Comparison of ENCODE assay signal across 8 cellular contexts in the genomic region with DNA sequence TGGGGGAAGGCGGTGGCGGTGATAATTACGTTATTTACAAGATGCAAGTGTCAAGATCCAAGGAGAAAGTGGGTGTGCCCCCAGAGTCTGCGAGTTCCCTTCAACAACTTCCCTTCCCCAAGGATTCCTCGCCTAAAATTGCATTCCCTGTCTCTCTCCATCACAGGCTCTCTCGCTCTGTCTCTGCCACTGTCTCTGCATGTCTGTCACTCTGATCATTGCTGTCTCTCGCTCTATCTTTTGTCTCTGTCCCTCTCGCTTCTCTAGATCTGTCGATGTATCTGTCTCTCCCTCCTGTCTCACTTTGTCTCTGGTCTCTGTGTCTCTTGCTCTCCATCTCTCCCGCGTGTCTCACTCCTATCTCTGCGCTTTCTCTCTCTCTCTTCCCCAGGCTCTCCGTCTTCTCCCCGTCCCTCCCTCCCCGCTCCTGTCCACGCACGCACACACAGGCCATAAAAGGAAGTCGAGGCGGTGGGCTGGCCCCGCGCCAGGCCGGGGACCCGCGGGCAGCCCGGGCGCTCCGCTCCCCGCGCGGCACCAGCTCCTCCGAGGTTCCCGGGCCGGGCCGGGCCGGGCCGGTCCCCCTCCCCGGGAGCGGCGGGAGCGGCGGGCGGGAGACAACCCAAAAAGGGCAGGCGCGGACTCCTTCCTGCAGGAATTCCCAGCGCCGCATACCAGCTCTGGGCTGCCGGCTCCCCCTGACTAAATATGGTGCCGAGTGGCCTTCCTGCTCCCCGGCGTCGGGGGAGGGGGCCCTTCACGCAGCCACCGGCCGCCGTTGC. TPM values are rescaled to one million over a fixed set of nuclear protein-coding genes. Genes with fewer than 3 reads are reported as not detected.
DNase-seq lines count a peak whose midpoint lies in the region; ATAC-seq and TF ChIP-seq lines count a peak whose summit lies in the region.

No MANE protein-coding gene starts in this region.

- H3K36me3 ChIP-seq in right lobe of liver (no peaks in the 10 kb centered on the region), upper lobe of right lung (no peaks in the 10 kb centered on the region)

- TF ChIP-seq CTCF in choroid plexus epithelial cell (conservative IDR thresholded peaks at IDR 0.05; ENCODE audit: low read depth, low read length) (no peak), right lobe of liver (IDR thresholded peaks at IDR 0.05) (no peak), upper lobe of right lung (IDR thresholded peaks at IDR 0.05) (no peak)

- under 1% methylated on average over 16 of the region's 55 CpGs for WGBS in right lobe of liver (ENCODE audit: insufficient coverage, low coverage, low lambda C conversion rate, missing lambda C conversion rate)

- peaks cover 8% of the 10 kb centered on the region for H3K4me1 Mint-ChIP-seq in activated naive CD4-positive, alpha-beta T cell treated with anti-CD3 and anti-CD28 coated beads, Interleukin-2, amount 50 U/mL, for 24 hours

- H3K27ac Mint-ChIP-seq in activated naive CD4-positive, alpha-beta T cell treated with anti-CD3 and anti-CD28 coated beads, Interleukin-2, amount 50 U/mL, for 24 hours = no peak overlapping the region

- H3K27me3 ChIP-seq in right lobe of liver = no peaks in the 10 kb centered on the region
- H3K27me3 ChIP-seq in upper lobe of right lung = peaks cover 18% of the 10 kb centered on the region

- H3K36me3 Mint-ChIP-seq in activated naive CD4-positive, alpha-beta T cell treated with anti-CD3 and anti-CD28 coated beads, Interleukin-2, amount 50 U/mL, for 24 hours = no peaks in the 10 kb centered on the region

- H3K9me3 Mint-ChIP-seq in activated naive CD4-positive, alpha-beta T cell treated with anti-CD3 and anti-CD28 coated beads, Interleukin-2, amount 50 U/mL, for 24 hours = no peaks in the 10 kb centered on the region

- DNase-seq in activated naive CD4-positive, alpha-beta T cell treated with anti-CD3 and anti-CD28 coated beads, Interleukin-2, amount 50 U/mL, for 16 hours = no peak
- DNase-seq in choroid plexus epithelial cell (ENCODE audit: low read depth) (peak; percentile 26), right lobe of liver (peak in 1 of 3 donors; percentile 33), upper lobe of right lung (peak; percentile 67), NOMO-1 treated with DMSO at 0.1 percent for 48 hours (lab: John Stamatoyannopoulos, UW; ENCODE audit: unreplicated experiment) (no peak)

- peak overlapping the region; percentile 69 for H3K4me3 Mint-ChIP-seq in activated naive CD4-positive, alpha-beta T cell treated with anti-CD3 and anti-CD28 coated beads, Interleukin-2, amount 50 U/mL, for 24 hours

- no peak overlapping the region for H3K27ac ChIP-seq in right lobe of liver
- peak overlapping the region; percentile 36 for H3K27ac ChIP-seq in upper lobe of right lung

- H3K9me3 ChIP-seq in right lobe of liver (no peaks in the 10 kb centered on the region), upper lobe of right lung (no peaks in the 10 kb centered on the region)

- peak overlapping the region; percentile 38 for H3K4me3 ChIP-seq in choroid plexus epithelial cell (ENCODE audit: low read depth, low read length)
- peak overlapping the region in 1 of 3 donors; percentile 14 for H3K4me3 ChIP-seq in right lobe of liver
- H3K4me3 ChIP-seq in upper lobe of right lung = peak overlapping the region; percentile 45

- peaks cover 19% of the 10 kb centered on the region for H3K27me3 Mint-ChIP-seq in activated naive CD4-positive, alpha-beta T cell treated with anti-CD3 and anti-CD28 coated beads, Interleukin-2, amount 50 U/mL, for 24 hours

- intact Hi-C loops in right lobe of liver (cut with DNase I) = no loop called here
- intact Hi-C loops in upper lobe of right lung (cut with DNase I) = no loop called here

- TF ChIP-seq POLR2A in right lobe of liver (IDR thresholded peaks at IDR 0.05) = no peak

- ATAC-seq in right lobe of liver (peak in 3 of 4 donors; percentile 18 to 23 (median 19)), upper lobe of right lung (peak; percentile 58), GM21619 (IDR thresholded peaks at IDR 0.05; ENCODE audit: unreplicated experiment) (no peak), HG02763 (IDR thresholded peaks at IDR 0.05; ENCODE audit: unreplicated experiment) (no peak)

- H3K4me1 ChIP-seq in right lobe of liver = no peaks in the 10 kb centered on the region
- H3K4me1 ChIP-seq in upper lobe of right lung = peaks cover 13% of the 10 kb centered on the region

RNA-seq across cellular contexts. Expression of a gene that starts 1.1 kb away (rescaled TPM):
- total RNA-seq in right lobe of liver (1 to 10 TPM; 1.5 to 3.9 (median 2.7) TPM), upper lobe of right lung (106 TPM)

RNA-seq across cellular contexts. Expression of a gene that starts 30.4 kb away (rescaled TPM):
- total RNA-seq in right lobe of liver (10 to 100 TPM; 13.3 to 28.3 (median 18.3) TPM), upper lobe of right lung (30.3 TPM)

Comparison
In these comparisons a context has a peak if more than half of its experiments do, and no peak if none do; other contexts are left out.
1. DNase-seq: peak in choroid plexus epithelial cell (single experiment) and upper lobe of right lung (single experiment); none in activated naive CD4-positive, alpha-beta T cell treated with anti-CD3 and anti-CD28 coated beads, Interleukin-2, amount 50 U/mL, for 16 hours (single experiment) and NOMO-1 treated with DMSO at 0.1 percent for 48 hours (single experiment).
2. ATAC-seq: peak in right lobe of liver (3 of 4) and upper lobe of right lung (single experiment); none in GM21619 (single experiment) and HG02763 (single experiment).
3. RNA of a gene that starts 1.1 kb away (total RNA-seq): 106 TPM in upper lobe of right lung (single experiment); 1.5 to 3.9 TPM in right lobe of liver; every median in the first group is over 10 times any median in the second.